Comparison of ENCODE assay signal across 8 cellular contexts in the genomic region with DNA sequence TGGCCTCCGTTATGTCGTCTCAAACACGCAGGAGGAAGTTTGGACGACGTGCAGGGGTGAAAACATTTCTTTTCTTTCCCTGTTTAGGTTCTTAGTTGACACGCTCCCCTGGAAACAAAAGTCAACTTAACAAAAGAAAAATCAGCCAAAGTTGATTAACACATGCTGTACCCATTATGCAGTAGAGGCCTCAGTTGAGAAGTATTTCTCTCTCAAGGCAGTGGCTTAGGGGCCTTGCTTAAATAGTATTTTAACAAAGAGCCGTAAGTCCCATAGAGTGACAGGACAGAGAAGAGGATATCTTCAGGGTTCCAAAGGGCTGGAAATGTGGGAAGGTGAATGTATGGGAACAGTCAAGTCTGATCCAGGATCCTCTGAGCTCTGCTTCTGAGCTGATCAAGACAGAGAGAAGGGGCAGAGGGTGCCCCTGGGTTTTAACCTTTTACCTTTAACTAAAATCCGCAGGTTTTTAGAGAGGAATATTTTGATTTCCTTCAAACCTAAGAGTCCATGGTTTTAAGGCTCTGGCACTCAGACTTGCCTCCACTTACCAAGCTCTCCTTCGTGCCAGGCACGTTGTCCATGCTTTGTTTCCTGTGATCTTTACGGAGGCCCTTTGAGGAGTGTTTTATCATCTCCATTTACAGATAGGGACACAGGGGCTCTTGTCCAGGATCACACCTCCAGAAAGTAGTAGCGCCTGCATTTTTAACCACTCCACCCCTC. TPM values are rescaled to one million over a fixed set of nuclear protein-coding genes. Genes with fewer than 3 reads are reported as not detected.
DNase-seq lines count a peak whose midpoint lies in the region; ATAC-seq and TF ChIP-seq lines count a peak whose summit lies in the region.
"Had no signal": no experiment of that assay in that cellular context is flagged by ENCODE, and none has a peak within 500 bp of the region (broad histone marks: within the 10 kb centered on the region; RNA-seq: fewer than 3 reads in every experiment).

No MANE protein-coding gene starts in this region.

- H3K4me3 ChIP-seq in GM23338, result peak overlapping the region; percentile 61

- POLR2A ChIA-PET in activated CD8-positive, alpha-beta T cell treated with anti-CD3 and anti-CD28 coated beads, Interleukin-2, amount 10 ng/mL, durations not matched to agents 7 days and 5 days (lab: Charles Lee), result interaction anchor here (0.6 to 5.4 kb wide), 31 partner anchors 8 to 862 kb away, joined by 3 to 70 read pairs (median 4); a partner anchor contains a TSS

- H3K4me3 Mint-ChIP-seq in GM23338, result peak overlapping the region; percentile 81
- peak overlapping the region; percentile 98 for H3K4me3 Mint-ChIP-seq in activated CD8-positive, alpha-beta T cell treated with anti-CD3 and anti-CD28 coated beads, Interleukin-2, amount 10 ng/mL, durations not matched to agents 7 days and 5 days
- peak overlapping the region; percentile 97 for H3K4me3 Mint-ChIP-seq in stimulated activated naive CD8-positive, alpha-beta T cell treated with anti-CD3 and anti-CD28 coated beads, Interleukin-15, amount 100 ng/mL, for 72 hours

- H3K27ac ChIP-seq in GM23338 (ENCODE audit: low read depth) (no peak overlapping the region; the same call in none of the 2 replicates), layer of hippocampus (ENCODE audit: low read depth, low read length) (peak overlapping the region; percentile 79)

- H3K9me3 Mint-ChIP-seq in GM23338, result no peaks in the 10 kb centered on the region; the same call in 2 of the 3 replicates
- no peaks in the 10 kb centered on the region for H3K9me3 Mint-ChIP-seq in activated CD8-positive, alpha-beta T cell treated with anti-CD3 and anti-CD28 coated beads, Interleukin-2, amount 10 ng/mL, durations not matched to agents 7 days and 5 days (ENCODE audit: insufficient read depth)
- H3K9me3 Mint-ChIP-seq in stimulated activated naive CD8-positive, alpha-beta T cell treated with anti-CD3 and anti-CD28 coated beads, Interleukin-15, amount 100 ng/mL, for 72 hours, result no peaks in the 10 kb centered on the region

- H4K20me1 ChIP-seq in GM23338 (replicated peaks; ENCODE audit: insufficient read depth), result no peaks in the 10 kb centered on the region

- peak overlapping the region; percentile 82 for H3K4me2 ChIP-seq in GM23338

- DNase-seq in GM23338 (ENCODE audit: low spot score), result no peak
- DNase-seq in activated CD8-positive, alpha-beta T cell treated with anti-CD3 and anti-CD28 coated beads, Interleukin-2, amount 10 ng/mL, durations not matched to agents 7 days and 5 days, result no peak
- no peak for DNase-seq in stimulated activated naive CD8-positive, alpha-beta T cell treated with anti-CD3 and anti-CD28 coated beads, Interleukin-15, amount 100 ng/mL, for 72 hours
- DNase-seq in cerebellar cortex (ENCODE audit: low spot score), result no peak
- DNase-seq in NCI-H2171 (lab: John Stamatoyannopoulos, UW), result no peak
- DNase-seq: NCI-H1436 had no signal

- H3K9me2 ChIP-seq in GM23338 (ENCODE audit: insufficient read depth), result no peaks in the 10 kb centered on the region

- H3K36me3 ChIP-seq in GM23338 (ENCODE audit: insufficient read depth), result no peaks in the 10 kb centered on the region

- H3K79me2 ChIP-seq in GM23338 (replicated peaks; ENCODE audit: insufficient read depth), result no peaks in the 10 kb centered on the region

- H3K27ac Mint-ChIP-seq in GM23338, result no peak overlapping the region; the same call in 1 of the 2 replicates
- peak overlapping the region; percentile 100 for H3K27ac Mint-ChIP-seq in activated CD8-positive, alpha-beta T cell treated with anti-CD3 and anti-CD28 coated beads, Interleukin-2, amount 10 ng/mL, durations not matched to agents 7 days and 5 days
- peak overlapping the region; percentile 97 to 99 for H3K27ac Mint-ChIP-seq in stimulated activated naive CD8-positive, alpha-beta T cell treated with anti-CD3 and anti-CD28 coated beads, Interleukin-15, amount 100 ng/mL, for 72 hours

- H3K4me1 ChIP-seq in GM23338 (ENCODE audit: insufficient read depth), result peaks cover 29% of the 10 kb centered on the region

- TF ChIP-seq CTCF in GM23338 (conservative IDR thresholded peaks at IDR 0.05; ENCODE audit: low read depth in 2 of 2), result no peak

- H3K27me3 ChIP-seq in GM23338 (ENCODE audit: insufficient read depth), result no peaks in the 10 kb centered on the region
- no peaks in the 10 kb centered on the region for H3K27me3 ChIP-seq in layer of hippocampus (ENCODE audit: control insufficient read depth, insufficient read depth, low read length)

- CTCF ChIA-PET in activated CD8-positive, alpha-beta T cell treated with anti-CD3 and anti-CD28 coated beads, Interleukin-2, amount 10 ng/mL, durations not matched to agents 7 days and 5 days (lab: Charles Lee), result interaction anchor here (1.0 to 4.9 kb wide), 10 partner anchors 12 to 62 kb away, joined by 3 to 34 read pairs (median 6); a partner anchor contains a TSS

- no peaks in the 10 kb centered on the region for H3K36me3 Mint-ChIP-seq in GM23338 (ENCODE audit: low read depth)
- peaks cover 22% of the 10 kb centered on the region for H3K36me3 Mint-ChIP-seq in activated CD8-positive, alpha-beta T cell treated with anti-CD3 and anti-CD28 coated beads, Interleukin-2, amount 10 ng/mL, durations not matched to agents 7 days and 5 days (ENCODE audit: low read depth)

- peaks cover 16% of the 10 kb centered on the region; the same call in 1 of the 2 replicates for H3F3A ChIP-seq in GM23338 (replicated peaks; ENCODE audit: low read depth)

- H2AFZ ChIP-seq in GM23338, result peak overlapping the region; percentile 96

- peaks cover 3% of the 10 kb centered on the region for H3K27me3 Mint-ChIP-seq in GM23338 (ENCODE audit: insufficient read depth, low read depth, poor library complexity)
- no peaks in the 10 kb centered on the region for H3K27me3 Mint-ChIP-seq in activated CD8-positive, alpha-beta T cell treated with anti-CD3 and anti-CD28 coated beads, Interleukin-2, amount 10 ng/mL, durations not matched to agents 7 days and 5 days (ENCODE audit: low read depth)
- no peaks in the 10 kb centered on the region for H3K27me3 Mint-ChIP-seq in stimulated activated naive CD8-positive, alpha-beta T cell treated with anti-CD3 and anti-CD28 coated beads, Interleukin-15, amount 100 ng/mL, for 72 hours

- H3K4me1 Mint-ChIP-seq in GM23338, result peaks cover 37% of the 10 kb centered on the region
- H3K4me1 Mint-ChIP-seq in activated CD8-positive, alpha-beta T cell treated with anti-CD3 and anti-CD28 coated beads, Interleukin-2, amount 10 ng/mL, durations not matched to agents 7 days and 5 days (ENCODE audit: low read depth), result peaks cover 41% of the 10 kb centered on the region
- peaks cover 46% of the 10 kb centered on the region for H3K4me1 Mint-ChIP-seq in stimulated activated naive CD8-positive, alpha-beta T cell treated with anti-CD3 and anti-CD28 coated beads, Interleukin-15, amount 100 ng/mL, for 72 hours

- ATAC-seq in GM23338, result no peak
- no peak for ATAC-seq in activated CD8-positive, alpha-beta T cell treated with anti-CD3 and anti-CD28 coated beads, Interleukin-2, amount 10 ng/mL, durations not matched to agents 7 days and 5 days
- no peak for ATAC-seq in stimulated activated naive CD8-positive, alpha-beta T cell treated with anti-CD3 and anti-CD28 coated beads, Interleukin-15, amount 100 ng/mL, for 72 hours
- ATAC-seq in GM21825 (IDR thresholded peaks at IDR 0.05; ENCODE audit: unreplicated experiment), result no peak

TF ChIP-seq in GM23338, 12 proteins besides CTCF, POLR2A, EP300 and RAD21 (continues in another document):
- TF ChIP-seq CREB1 (CRISPR knock-in tag; IDR thresholded peaks at IDR 0.05; ENCODE audit: low read depth) (no peak), POLR2AphosphoS5 (IDR thresholded peaks at IDR 0.05; ENCODE audit: low read depth) (no peak), ZNF114 (CRISPR knock-in tag; IDR thresholded peaks at IDR 0.05) (no peak)

RNA-seq across cellular contexts. Expression of a gene that starts 0.6 kb away (rescaled TPM):
- total RNA-seq in GM23338 (2014; rRNA removed; shearing (Covaris generic)), result 49.8 and 54.8 TPM in 2 replicates
- polyA plus RNA-seq in GM23338 (2016; fragmentation: Nextera tagmentation; extraction: Ambion mirVana), result 98.4 and 105 TPM in 2 replicates
- total RNA-seq in activated CD8-positive, alpha-beta T cell treated with anti-CD3 and anti-CD28 coated beads, Interleukin-2, amount 10 ng/mL, durations not matched to agents 7 days and 5 days, result 100 to 1,000 TPM; 395 to 407 TPM

RNA-seq across cellular contexts. Expression of a gene that starts 36.2 kb away (rescaled TPM):
- 1,443 and 1,506 TPM in 2 replicates for total RNA-seq in GM23338 (2014; rRNA removed; shearing (Covaris generic))
- polyA plus RNA-seq in GM23338 (2016; fragmentation: Nextera tagmentation; extraction: Ambion mirVana), result 2,790 and 2,911 TPM in 2 replicates
- 1,000 to 10,000 TPM; 2,046 to 2,123 TPM for total RNA-seq in activated CD8-positive, alpha-beta T cell treated with anti-CD3 and anti-CD28 coated beads, Interleukin-2, amount 10 ng/mL, durations not matched to agents 7 days and 5 days

RNA-seq across cellular contexts. Expression of a gene that starts 55.8 kb away (rescaled TPM):
- total RNA-seq in GM23338 (2014; rRNA removed; shearing (Covaris generic)), result 152 and 165 TPM in 2 replicates
- polyA plus RNA-seq in GM23338 (2016; fragmentation: Nextera tagmentation; extraction: Ambion mirVana), result 83.4 and 86.8 TPM in 2 replicates
- total RNA-seq in activated CD8-positive, alpha-beta T cell treated with anti-CD3 and anti-CD28 coated beads, Interleukin-2, amount 10 ng/mL, durations not matched to agents 7 days and 5 days, result 10 to 100 TPM; 79.0 to 81.3 TPM
